Comparison of ENCODE assay signal across 1 cellular context in the genomic region with DNA sequence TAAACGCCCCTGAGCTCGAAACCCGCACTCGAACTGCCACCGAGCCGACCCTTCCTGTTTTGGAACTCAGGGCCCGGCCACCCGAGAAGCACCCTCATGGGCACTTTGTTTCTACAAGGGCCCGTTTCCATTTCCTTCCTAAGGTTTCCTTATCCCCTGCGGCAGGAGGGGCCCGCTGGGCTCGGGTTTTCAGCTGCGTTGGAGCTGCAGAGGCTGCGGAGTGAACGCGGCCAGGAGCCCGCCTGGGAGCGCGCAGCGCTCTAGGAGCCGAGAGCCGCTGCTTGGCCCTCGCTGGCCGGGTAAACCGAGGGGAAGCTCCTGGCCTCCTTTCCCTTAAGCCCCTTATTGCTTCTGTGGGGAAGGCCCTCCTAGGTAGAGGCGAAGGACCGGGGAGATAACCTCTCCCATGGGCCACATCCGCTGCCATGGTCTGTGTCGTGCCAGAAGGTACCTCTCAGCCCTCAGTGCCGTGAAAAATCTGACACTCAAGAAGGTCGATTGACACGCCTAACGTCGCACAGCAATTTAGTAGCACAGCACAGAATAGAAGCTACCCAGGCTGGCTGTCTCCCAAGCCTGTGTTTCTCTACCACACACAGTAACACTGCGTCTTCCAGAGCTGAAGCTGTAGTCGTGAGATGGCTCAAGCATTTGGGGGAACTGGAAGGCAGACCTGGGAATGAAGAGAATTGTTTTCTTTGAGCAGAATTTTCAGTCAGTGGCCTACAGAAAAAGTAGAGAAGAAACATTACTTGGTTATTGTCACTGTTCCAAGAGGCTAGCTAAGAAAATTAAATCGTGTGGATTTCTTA.
TF ChIP-seq lines count a peak whose summit lies in the region.

No MANE protein-coding gene starts in this region.

TF ChIP-seq in endothelial cell of umbilical vein, 7 proteins besides CTCF, POLR2A, EP300 and RAD21:
- peak; percentile 41 for TF ChIP-seq GATA2 (IDR thresholded peaks at IDR 0.05; ENCODE audit: insufficient read depth, insufficient read length, low read depth, low read length)
- TF ChIP-seq POLR2AphosphoS5 (IDR thresholded peaks at IDR 0.05; ENCODE audit: insufficient read depth, low read depth, low read length) = no peak
